Comparison of ENCODE assay signal across 8 cellular contexts in genomic region chr5:128081111-128081865, GRCh38. TPM values are rescaled to one million over a fixed set of nuclear protein-coding genes. Genes with fewer than 3 reads are reported as not detected.
DNase-seq lines count a peak whose midpoint lies in the region; FAIRE-seq and TF ChIP-seq lines count a peak whose summit lies in the region.

No MANE protein-coding gene starts in this region.

- H3K27ac Mint-ChIP-seq in activated naive CD4-positive, alpha-beta T cell treated with anti-CD3 and anti-CD28 coated beads for 36 hours = peak overlapping the region; percentile 96
- peak overlapping the region; percentile 70 for H3K27ac Mint-ChIP-seq in type B pancreatic cell

- H3K4me3 Mint-ChIP-seq in activated naive CD4-positive, alpha-beta T cell treated with anti-CD3 and anti-CD28 coated beads for 36 hours = peak overlapping the region; percentile 87
- H3K4me3 Mint-ChIP-seq in type B pancreatic cell = peak overlapping the region; percentile 91

- H3K9ac ChIP-seq in keratinocyte (ENCODE audit: control insufficient read depth, extremely low read depth, insufficient read depth, low read length) = peak overlapping the region; percentile 82

- peak overlapping the region; percentile 78 for H2AFZ ChIP-seq in keratinocyte (ENCODE audit: control insufficient read depth, low read length)

- peak overlapping the region; percentile 74 for H3K27ac ChIP-seq in keratinocyte (ENCODE audit: control insufficient read depth, insufficient read depth, low read length)

- dilution Hi-C loops in keratinocyte (cut with MboI; ENCODE audit: extremely low pct_ligation_motif_present, low sequenced_read_pairs) = no loop called here

- intact Hi-C loops in activated naive CD4-positive, alpha-beta T cell treated with anti-CD3 and anti-CD28 coated beads for 36 hours (cut with micrococcal nuclease) = loop anchor here (5.0 to 10.0 kb wide), 4 partner anchors 324 to 1686 kb away; partner anchors contain the start of gene PHAX
- intact Hi-C loops in cardiac septum (cut with DNase I) = loop anchor here (5.0 to 10.0 kb wide), 6 partner anchors 44 to 519 kb away; no protein-coding TSS in a partner anchor

- H4K20me1 ChIP-seq in keratinocyte (ENCODE audit: control insufficient read depth, extremely low read depth, insufficient read depth, low read length) = no peaks in the 10 kb centered on the region

- H3K79me2 ChIP-seq in keratinocyte (ENCODE audit: control insufficient read depth, insufficient read depth, low read length) = peaks cover 42% of the 10 kb centered on the region

- H3K9me3 ChIP-seq in keratinocyte (ENCODE audit: control insufficient read depth, low read depth, low read length) = no peaks in the 10 kb centered on the region

- H3K4me1 Mint-ChIP-seq in activated naive CD4-positive, alpha-beta T cell treated with anti-CD3 and anti-CD28 coated beads for 36 hours (ENCODE audit: low read depth) = peaks cover 43% of the 10 kb centered on the region
- peaks cover 29% of the 10 kb centered on the region for H3K4me1 Mint-ChIP-seq in type B pancreatic cell (ENCODE audit: unreplicated experiment)

- CTCF ChIA-PET in activated naive CD4-positive, alpha-beta T cell treated with anti-CD3 and anti-CD28 coated beads for 36 hours (lab: Charles Lee) = no interaction called here

- no peak for TF ChIP-seq CTCF in WI38 (IDR thresholded peaks at IDR 0.05; ENCODE audit: low read depth, low read length)
- peak in 2 of 3 experiments; percentile 22 to 32 for TF ChIP-seq CTCF in keratinocyte (optimal IDR thresholded peaks at IDR 0.05 in 1 of 3, IDR thresholded peaks at IDR 0.05 in 1 of 3, conservative IDR thresholded peaks at IDR 0.05 in 1 of 3; ENCODE audit: extremely low read depth in 1 of 3, insufficient read depth in 2 of 3, low read length in 3 of 3)
- TF ChIP-seq CTCF in type B pancreatic cell (conservative IDR thresholded peaks at IDR 0.05) = peak; percentile 61
- no peak for TF ChIP-seq CTCF in GM13977 (IDR thresholded peaks at IDR 0.05; ENCODE audit: extremely low read depth, insufficient read depth, missing control alignments)

- no peak for DNase-seq in activated naive CD4-positive, alpha-beta T cell treated with anti-CD3 and anti-CD28 coated beads for 36 hours
- no peak for DNase-seq in activated naive CD4-positive, alpha-beta T cell treated with Interleukin-2 at 50 U/mL for 16 hours
- DNase-seq in keratinocyte (ENCODE audit: low read depth, low spot score) (no peak), type B pancreatic cell (ENCODE audit: extremely low spot score, unreplicated experiment) (no peak), GM13977 (ENCODE audit: low spot score) (no peak), GM19240 (ENCODE audit: insufficient read length, low spot score) (no peak), cardiac septum (ENCODE audit: low spot score) (no peak)

- no peaks in the 10 kb centered on the region for H3K27me3 Mint-ChIP-seq in activated naive CD4-positive, alpha-beta T cell treated with anti-CD3 and anti-CD28 coated beads for 36 hours (ENCODE audit: low read depth)
- no peaks in the 10 kb centered on the region for H3K27me3 Mint-ChIP-seq in type B pancreatic cell

- FAIRE-seq in keratinocyte (lab: Jason Lieb, UNC) = peak; percentile 41

- peaks cover 13% of the 10 kb centered on the region for H3K36me3 Mint-ChIP-seq in activated naive CD4-positive, alpha-beta T cell treated with anti-CD3 and anti-CD28 coated beads for 36 hours (ENCODE audit: low read depth)
- H3K36me3 Mint-ChIP-seq in type B pancreatic cell = peaks cover 4% of the 10 kb centered on the region

- peaks cover 19% of the 10 kb centered on the region for H3K4me1 ChIP-seq in keratinocyte (ENCODE audit: control insufficient read depth, extremely low read depth, insufficient read depth, low read length)

- H3K9me1 ChIP-seq in keratinocyte (ENCODE audit: control insufficient read depth, extremely low read depth, insufficient read depth, low read length) = no peaks in the 10 kb centered on the region

- H3K4me3 ChIP-seq in WI38 (ENCODE audit: low read depth, low read length) (peak overlapping the region; percentile 86), keratinocyte (ENCODE audit: control insufficient read depth in 2 of 3, extremely low read depth in 1 of 3, insufficient read depth in 2 of 3, low read depth in 1 of 3, low read length in 3 of 3) (peak overlapping the region; percentile 71 to 85 (median 73))

- peak overlapping the region; percentile 95 for H3K4me2 ChIP-seq in keratinocyte (ENCODE audit: control insufficient read depth, extremely low read depth, insufficient read depth, low read depth, low read length)

- H3K9me3 Mint-ChIP-seq in activated naive CD4-positive, alpha-beta T cell treated with anti-CD3 and anti-CD28 coated beads for 36 hours = no peaks in the 10 kb centered on the region
- no peaks in the 10 kb centered on the region for H3K9me3 Mint-ChIP-seq in type B pancreatic cell

- in situ Hi-C loops in GM13977 (cut with MboI; ENCODE audit: low pct_unique_long_range_greater_than_20kb, low sequenced_read_pairs, unreplicated experiment) = no loop called here

- H3K36me3 ChIP-seq in keratinocyte (ENCODE audit: control insufficient read depth in 2 of 2, extremely low read depth in 1 of 2, insufficient read depth in 2 of 2, low read length in 2 of 2) = no peaks in the 10 kb centered on the region

- no peaks in the 10 kb centered on the region for H3K27me3 ChIP-seq in keratinocyte (ENCODE audit: control insufficient read depth, extremely low read depth, insufficient read depth, low read length)

RNA-seq across cellular contexts. Expression of gene SLC12A2, which starts 2.3 kb away (rescaled TPM):
- total RNA-seq in activated naive CD4-positive, alpha-beta T cell treated with anti-CD3 and anti-CD28 coated beads for 36 hours = 1 to 10 TPM; 5.3 to 6.8 TPM
- polyA plus RNA-seq in keratinocyte = 10.1 to 15.5 TPM (median 12.4 TPM) in 3 replicates
- 23.4 TPM for polyA plus RNA-seq in keratinocyte (2011; ENCODE audit: low read depth)
- 2.8 and 5.6 TPM in 2 replicates for polyA plus RNA-seq in keratinocyte (2011; cell fraction: cytosol; rRNA removed)
- polyA plus RNA-seq in keratinocyte (2011; cell fraction: nucleus; rRNA removed) = 13.6 and 19.4 TPM in 2 replicates
- 5.8 and 12.2 TPM in 2 replicates for polyA plus RNA-seq in keratinocyte (2012; ENCODE audit: low replicate concordance)
- polyA minus RNA-seq in keratinocyte = 8.0 to 56.9 TPM (median 30.8 TPM) in 3 replicates
- 21.5 TPM for polyA minus RNA-seq in keratinocyte (2011; cell fraction: cytosol; rRNA and poly(A)+ RNA removed)
- polyA minus RNA-seq in keratinocyte (2011; cell fraction: nucleus; rRNA and poly(A)+ RNA removed) = 52.0 and 96.6 TPM in 2 replicates
- total RNA-seq in type B pancreatic cell (ENCODE audit: low replicate concordance) = 77.8 and 93.3 TPM in 2 replicates
- total RNA-seq in cardiac septum = 21.6 TPM

Comparison
In these comparisons a context has a peak if more than half of its experiments do, and no peak if none do; other contexts are left out.
1. CTCF ChIP-seq: peak in keratinocyte (2 of 3) and type B pancreatic cell (single experiment); none in WI38 (single experiment) and GM13977 (single experiment).